Comparison of ENCODE assay signal across 23 cellular contexts in the genomic region with DNA sequence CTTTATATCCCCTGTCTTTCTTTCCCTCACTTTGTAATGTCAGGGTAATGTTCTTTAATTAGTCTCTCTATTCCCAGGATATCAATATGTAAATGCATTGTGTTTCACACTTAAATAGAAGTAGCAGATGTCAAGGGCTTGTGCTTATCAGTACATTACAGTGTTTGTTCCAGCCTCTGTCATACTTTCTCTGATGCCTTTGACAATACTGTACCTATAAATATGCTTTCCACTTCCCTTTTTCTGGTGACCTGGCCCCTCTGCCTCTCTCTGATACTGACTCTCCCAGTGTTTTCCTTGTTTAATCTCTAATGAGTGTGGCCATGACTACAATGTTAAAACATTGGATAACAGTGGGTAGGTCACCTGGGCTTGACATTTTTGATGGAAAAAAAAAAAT.
"Had no signal": no experiment of that assay in that cellular context is flagged by ENCODE, and none has a peak within 500 bp of the region (broad histone marks: within the 10 kb centered on the region; RNA-seq: fewer than 3 reads in every experiment).

No MANE protein-coding gene starts in this region.

- H3K9me3 ChIP-seq: gastroesophageal sphincter, sigmoid colon, vagina had no signal

- H3K4me3 Mint-ChIP-seq: activated CD4-positive, alpha-beta memory T cell treated with anti-CD3 and anti-CD28 coated beads, Interleukin-2, amount 10 ng/mL, durations not matched to agents 7 days and 5 days; activated CD4-positive, alpha-beta T cell treated with anti-CD3 and anti-CD28 coated beads, Interleukin-2, amount 10 ng/mL, durations not matched to agents 24 days and 14 days; activated naive CD4-positive, alpha-beta T cell treated with anti-CD3 and anti-CD28 coated beads, Interleukin-2, amount 10 ng/mL, durations not matched to agents 7 days and 5 days; activated T-cell treated with anti-CD3 and anti-CD28 coated beads, Interleukin-2, amount 50 U/mL, for 72 hours; endodermal cell; memory B cell; natural killer cell treated with Interleukin-12 subunit alpha and Interleukin-12 subunit beta and Interleukin-15 and Interleukin-18, amount 100 ng/mL, for 72 hours; stimulated activated memory B cell treated with anti-CD40 and anti-IgM and Interleukin-4, amounts not matched to agents 10 μg/mL and 1 μg/mL and 100 μg/mL, for 72 hours had no signal

- ATAC-seq: activated CD4-positive, CD25-positive, alpha-beta regulatory T cell treated with anti-CD3 and anti-CD28 coated beads, Interleukin-2, amount 50 U/mL, for 24 hours; activated T-cell treated with anti-CD3 and anti-CD28 coated beads, Interleukin-2, amount 50 U/mL, for 72 hours; gastroesophageal sphincter; natural killer cell treated with Interleukin-12 subunit alpha and Interleukin-12 subunit beta and Interleukin-15 and Interleukin-18, amount 100 ng/mL, for 72 hours; stimulated activated memory B cell treated with anti-CD40 and anti-IgM and Interleukin-4, amounts not matched to agents 10 μg/mL and 1 μg/mL and 100 μg/mL, for 72 hours had no signal

- H3K4me1 Mint-ChIP-seq: activated CD4-positive, alpha-beta memory T cell treated with anti-CD3 and anti-CD28 coated beads, Interleukin-2, amount 10 ng/mL, durations not matched to agents 7 days and 5 days; activated CD4-positive, alpha-beta T cell treated with anti-CD3 and anti-CD28 coated beads, Interleukin-2, amount 10 ng/mL, durations not matched to agents 24 days and 14 days; activated naive CD4-positive, alpha-beta T cell treated with anti-CD3 and anti-CD28 coated beads, Interleukin-2, amount 10 ng/mL, durations not matched to agents 7 days and 5 days; memory B cell; stimulated activated memory B cell treated with anti-CD40 and anti-IgM and Interleukin-4, amounts not matched to agents 10 μg/mL and 1 μg/mL and 100 μg/mL, for 72 hours had no signal

- H3K4me3 ChIP-seq: coronary artery, gastroesophageal sphincter, sigmoid colon, smooth muscle cell, vagina had no signal

- H3K27me3 Mint-ChIP-seq: activated CD4-positive, alpha-beta memory T cell treated with anti-CD3 and anti-CD28 coated beads, Interleukin-2, amount 10 ng/mL, durations not matched to agents 7 days and 5 days; activated CD4-positive, alpha-beta T cell treated with anti-CD3 and anti-CD28 coated beads, Interleukin-2, amount 10 ng/mL, durations not matched to agents 24 days and 14 days; activated naive CD4-positive, alpha-beta T cell treated with anti-CD3 and anti-CD28 coated beads, Interleukin-2, amount 10 ng/mL, durations not matched to agents 7 days and 5 days; memory B cell; natural killer cell treated with Interleukin-12 subunit alpha and Interleukin-12 subunit beta and Interleukin-15 and Interleukin-18, amount 100 ng/mL, for 72 hours; progenitor cell of endocrine pancreas; stimulated activated memory B cell treated with anti-CD40 and anti-IgM and Interleukin-4, amounts not matched to agents 10 μg/mL and 1 μg/mL and 100 μg/mL, for 72 hours had no signal

- H3K36me3 Mint-ChIP-seq: activated naive CD4-positive, alpha-beta T cell treated with anti-CD3 and anti-CD28 coated beads, Interleukin-2, amount 10 ng/mL, durations not matched to agents 7 days and 5 days; memory B cell; stimulated activated memory B cell treated with anti-CD40 and anti-IgM and Interleukin-4, amounts not matched to agents 10 μg/mL and 1 μg/mL and 100 μg/mL, for 72 hours had no signal

- DNase-seq: activated CD4-positive, alpha-beta memory T cell treated with anti-CD3 and anti-CD28 coated beads, Interleukin-2, amount 10 ng/mL, durations not matched to agents 7 days and 5 days; activated CD4-positive, alpha-beta T cell treated with anti-CD3 and anti-CD28 coated beads, Interleukin-2, amount 10 ng/mL, durations not matched to agents 24 days and 14 days; activated effector memory CD4-positive, alpha-beta T cell treated with anti-CD3 and anti-CD28 coated beads, Interleukin-2, amount 50 U/mL, for 16 hours; activated naive CD4-positive, alpha-beta T cell treated with anti-CD3 and anti-CD28 coated beads, Interleukin-2, amount 10 ng/mL, durations not matched to agents 7 days and 5 days; activated T-cell treated with anti-CD3 and anti-CD28 coated beads, Interleukin-2, amount 50 U/mL, for 72 hours; amygdala; cerebellar nuclear complex; endodermal cell; head of caudate nucleus; retina; sigmoid colon; stimulated activated CD4-positive, alpha-beta T cell treated with anti-CD3 and anti-CD28 coated beads, Interleukin-15, amount 100 ng/mL, for 24 hours; trophoblast cell had no signal

- H3K27ac Mint-ChIP-seq: activated CD4-positive, alpha-beta memory T cell treated with anti-CD3 and anti-CD28 coated beads, Interleukin-2, amount 10 ng/mL, durations not matched to agents 7 days and 5 days; activated CD4-positive, alpha-beta T cell treated with anti-CD3 and anti-CD28 coated beads, Interleukin-2, amount 10 ng/mL, durations not matched to agents 24 days and 14 days; activated naive CD4-positive, alpha-beta T cell treated with anti-CD3 and anti-CD28 coated beads, Interleukin-2, amount 10 ng/mL, durations not matched to agents 7 days and 5 days; activated T-cell treated with anti-CD3 and anti-CD28 coated beads, Interleukin-2, amount 50 U/mL, for 72 hours; endodermal cell; memory B cell; natural killer cell treated with Interleukin-12 subunit alpha and Interleukin-12 subunit beta and Interleukin-15 and Interleukin-18, amount 100 ng/mL, for 72 hours; progenitor cell of endocrine pancreas; stimulated activated memory B cell treated with anti-CD40 and anti-IgM and Interleukin-4, amounts not matched to agents 10 μg/mL and 1 μg/mL and 100 μg/mL, for 72 hours had no signal

- H3K4me1 ChIP-seq: gastroesophageal sphincter, sigmoid colon, vagina had no signal

- H3K27me3 ChIP-seq: gastroesophageal sphincter, sigmoid colon, vagina had no signal

- H3K36me3 ChIP-seq: gastroesophageal sphincter, sigmoid colon, vagina had no signal

- H3K27ac ChIP-seq: coronary artery, gastroesophageal sphincter, sigmoid colon, vagina, VCaP had no signal
